In the genomic region with DNA sequence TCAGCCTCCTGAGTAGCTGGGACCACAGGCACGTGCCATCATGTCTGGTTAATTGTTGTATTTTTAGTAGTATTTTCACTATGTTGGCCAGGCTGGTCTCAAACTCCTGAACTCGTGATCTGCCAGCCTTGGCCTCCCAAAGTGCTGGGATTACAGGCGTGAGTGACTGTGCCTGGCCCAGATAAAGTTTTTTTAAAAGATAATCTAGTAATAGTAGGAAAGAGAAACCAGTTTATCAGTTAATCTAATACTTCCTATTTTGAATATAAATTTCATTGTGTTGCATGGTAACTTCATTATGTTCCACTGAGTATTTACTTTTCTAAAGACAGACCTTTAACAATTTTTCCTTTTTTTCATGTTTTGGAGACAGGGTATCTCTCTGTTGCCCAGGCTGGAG, we compare ENCODE assay signal across 13 cellular contexts.
"Had no signal": no experiment of that assay in that cellular context is flagged by ENCODE, and none has a peak within 500 bp of the region (broad histone marks: within the 10 kb centered on the region; RNA-seq: fewer than 3 reads in every experiment).

No MANE protein-coding gene starts in this region.

- H3K9me3 ChIP-seq: left lung, tibial nerve had no signal

- H3K27ac ChIP-seq: left lung, tibial nerve had no signal

- H3K4me3 ChIP-seq: left lung, tibial nerve had no signal

- H3K27me3 Mint-ChIP-seq: activated CD4-positive, alpha-beta T cell treated with anti-CD3 and anti-CD28 coated beads for 36 hours; activated naive CD8-positive, alpha-beta T cell; dendritic cell treated with granulocyte-macrophage colony-stimulating factor and Interleukin-4, amounts not matched to agents 40 ng/mL and 50 ng/mL, for 4 days had no signal

- H3K27ac Mint-ChIP-seq: activated CD4-positive, alpha-beta T cell treated with anti-CD3 and anti-CD28 coated beads for 36 hours; activated naive CD8-positive, alpha-beta T cell; dendritic cell treated with granulocyte-macrophage colony-stimulating factor and Interleukin-4, amounts not matched to agents 40 ng/mL and 50 ng/mL, for 4 days had no signal

- ATAC-seq: activated CD4-positive, alpha-beta T cell treated with anti-CD3 and anti-CD28 coated beads for 36 hours; left lung; stimulated activated naive CD8-positive, alpha-beta T cell treated with anti-CD3 and anti-CD28 coated beads, Interleukin-15, Interleukin-2, amounts not matched to agents 100 U/mL and 50 U/mL, for 24 hours had no signal

- H3K36me3 ChIP-seq: left lung, tibial nerve had no signal

- DNase-seq: activated CD4-positive, alpha-beta T cell treated with anti-CD3 and anti-CD28 coated beads for 36 hours; activated CD4-positive, alpha-beta T cell treated with anti-CD3 and anti-CD28 coated beads, Interleukin-2, amount 50 U/mL, for 48 hours; effector CD8-positive, alpha-beta T cell; foreskin fibroblast; hippocampal formation; left lung; occipital lobe; posterior cingulate gyrus; stimulated activated naive CD8-positive, alpha-beta T cell treated with anti-CD3 and anti-CD28 coated beads, Interleukin-15, Interleukin-2, amounts not matched to agents 100 U/mL and 50 U/mL, for 24 hours; substantia nigra had no signal

- H3K27me3 ChIP-seq: left lung, tibial nerve had no signal

- H3K4me3 Mint-ChIP-seq: activated CD4-positive, alpha-beta T cell treated with anti-CD3 and anti-CD28 coated beads for 36 hours; activated naive CD8-positive, alpha-beta T cell; dendritic cell treated with granulocyte-macrophage colony-stimulating factor and Interleukin-4, amounts not matched to agents 40 ng/mL and 50 ng/mL, for 4 days had no signal

- H3K9me3 Mint-ChIP-seq: dendritic cell treated with granulocyte-macrophage colony-stimulating factor and Interleukin-4, amounts not matched to agents 40 ng/mL and 50 ng/mL, for 4 days had no signal
